In genomic region chr5:85628153-85628552, GRCh38 we compare ENCODE assay signal across 25 cellular contexts.
"Had no signal": no experiment of that assay in that cellular context is flagged by ENCODE, and none has a peak within 500 bp of the region (broad histone marks: within the 10 kb centered on the region; RNA-seq: fewer than 3 reads in every experiment).

No MANE protein-coding gene starts in this region.

- DNase-seq: left colon; left lung; lower lobe of right lung; mammary epithelial cell; mesenchymal stem cell; natural killer cell; nephron progenitor cell; occipital lobe; right lobe of liver; stimulated activated CD4-positive, alpha-beta T cell treated with anti-CD3 and anti-CD28 coated beads, Interleukin-1b, Interleukin-23, amount 100 ng/mL, for 48 hours; stimulated activated CD4-positive, alpha-beta T cell treated with anti-CD3 and anti-CD28 coated beads, Interleukin-2, amount 100 ng/mL, for 48 hours; stimulated activated CD4-positive, alpha-beta T cell treated with anti-CD3 and anti-CD28 coated beads, Interleukin-4, amount 100 ng/mL, for 4 hours; stimulated activated CD8-positive, alpha-beta memory T cell treated with anti-CD3 and anti-CD28 coated beads, Interleukin-4, amount 100 ng/mL, for 48 hours; stimulated activated naive CD4-positive, alpha-beta T cell treated with Interleukin-2 at 50 U/mL for 16 hours; stimulated activated naive CD8-positive, alpha-beta T cell treated with anti-CD3 and anti-CD28 coated beads, Interleukin-15, amount 100 ng/mL, for 72 hours; substantia nigra; uterus had no signal

- H3K27ac ChIP-seq: left lung, lower lobe of right lung, neural progenitor cell, neutrophil, parathyroid adenoma, right atrium auricular region, right lobe of liver, tibial nerve, uterus had no signal

- H3K79me2 ChIP-seq: parathyroid adenoma had no signal

- H3K36me3 ChIP-seq: left lung, lower lobe of right lung, neural progenitor cell, neutrophil, right atrium auricular region, right lobe of liver, tibial nerve, uterus had no signal

- FAIRE-seq: keratinocyte had no signal

- H3K4me2 ChIP-seq: neural progenitor cell, smooth muscle cell had no signal

- H3K4me3 ChIP-seq: left lung, lower lobe of right lung, neural progenitor cell, right atrium auricular region, right lobe of liver, smooth muscle cell, tibial nerve, uterus had no signal

- H3K4me1 ChIP-seq: left lung, lower lobe of right lung, neural progenitor cell, parathyroid adenoma, right atrium auricular region, right lobe of liver, tibial nerve, uterus had no signal

- H3K27me3 ChIP-seq: left lung, neural progenitor cell, neutrophil, right atrium auricular region, right lobe of liver, tibial nerve, uterus had no signal

- ATAC-seq: left colon; left lung; lower lobe of right lung; natural killer cell; right lobe of liver; stimulated activated memory B cell treated with anti-CD40 and anti-IgM and Interleukin-4, amounts not matched to agents 10 μg/mL and 1 μg/mL and 100 μg/mL, for 72 hours; stimulated activated naive CD8-positive, alpha-beta T cell treated with anti-CD3 and anti-CD28 coated beads, Interleukin-15, amount 100 ng/mL, for 72 hours had no signal

- H2AFZ ChIP-seq: neural progenitor cell, parathyroid adenoma had no signal

- H3K9me3 ChIP-seq: left lung, lower lobe of right lung, neutrophil, right atrium auricular region, right lobe of liver, tibial nerve, uterus had no signal

- H3K9ac ChIP-seq: neural progenitor cell, parathyroid adenoma had no signal
